Comparison of ENCODE assay signal across 9 cellular contexts in genomic region chr1:230176871-230177411, GRCh38.
DNase-seq lines count a peak whose midpoint lies in the region; ATAC-seq and TF ChIP-seq lines count a peak whose summit lies in the region.
"Had no signal": no experiment of that assay in that cellular context is flagged by ENCODE, and none has a peak within 500 bp of the region (broad histone marks: within the 10 kb centered on the region; RNA-seq: fewer than 3 reads in every experiment).

No MANE protein-coding gene starts in this region.

- H3K4me1 Mint-ChIP-seq in activated naive CD4-positive, alpha-beta T cell treated with anti-CD3 and anti-CD28 coated beads for 36 hours (ENCODE audit: low read depth) = peaks cover 43% of the 10 kb centered on the region
- H3K4me1 Mint-ChIP-seq in activated naive CD4-positive, alpha-beta T cell treated with anti-CD3 and anti-CD28 coated beads, Interleukin-2, amount 10 ng/mL, durations not matched to agents 7 days and 5 days = peaks cover 15% of the 10 kb centered on the region

- H3K9me2 ChIP-seq in PC-9 (ENCODE audit: insufficient read depth) = no peaks in the 10 kb centered on the region

- 71 to 72% methylated on average over 11 to 17 of the region's 17 CpGs for WGBS in transverse colon (ENCODE audit: low coverage in 1 of 2), 2 donors

- H3K79me2 ChIP-seq in PC-9 (ENCODE audit: low read depth) = no peaks in the 10 kb centered on the region; the same call in 1 of the 2 replicates

- no peak for TF ChIP-seq POLR2A in transverse colon (IDR thresholded peaks at IDR 0.05)

- TF ChIP-seq CTCF in cardiac fibroblast (IDR thresholded peaks at IDR 0.05; ENCODE audit: low read depth, low read length) (no peak), transverse colon (IDR thresholded peaks at IDR 0.05) (no peak), PC-9 (conservative IDR thresholded peaks at IDR 0.05) (no peak)

- no peak overlapping the region for H3K4me2 ChIP-seq in PC-9

- BruUV-seq in PC-9 (replicated peaks; lab: Mats Ljungman, UMichigan) = no TSS peak

- H3K36me3 Mint-ChIP-seq in activated naive CD4-positive, alpha-beta T cell treated with anti-CD3 and anti-CD28 coated beads for 36 hours (ENCODE audit: low read depth) = peaks cover 31% of the 10 kb centered on the region
- peaks cover 19% of the 10 kb centered on the region for H3K36me3 Mint-ChIP-seq in activated naive CD4-positive, alpha-beta T cell treated with anti-CD3 and anti-CD28 coated beads, Interleukin-2, amount 10 ng/mL, durations not matched to agents 7 days and 5 days

- H3K27me3 Mint-ChIP-seq in activated naive CD4-positive, alpha-beta T cell treated with anti-CD3 and anti-CD28 coated beads for 36 hours (ENCODE audit: low read depth) = no peaks in the 10 kb centered on the region
- no peaks in the 10 kb centered on the region for H3K27me3 Mint-ChIP-seq in activated naive CD4-positive, alpha-beta T cell treated with anti-CD3 and anti-CD28 coated beads, Interleukin-2, amount 10 ng/mL, durations not matched to agents 7 days and 5 days

- H3K4me3 ChIP-seq in cardiac fibroblast (replicated peaks in 1 of 2; ENCODE audit: low read depth in 2 of 2, low read length in 2 of 2) (peak overlapping the region; percentile 14 to 32), transverse colon (peak overlapping the region in 1 of 4 donors; percentile 17), PC-9 (no peak overlapping the region)

- peak; percentile 35 for DNase-seq in activated naive CD4-positive, alpha-beta T cell treated with anti-CD3 and anti-CD28 coated beads for 36 hours
- DNase-seq in activated naive CD4-positive, alpha-beta T cell treated with anti-CD3 and anti-CD28 coated beads, Interleukin-2, amount 10 ng/mL, durations not matched to agents 7 days and 5 days = no peak
- DNase-seq in cardiac fibroblast (ENCODE audit: low read depth in 2 of 2) (peak; percentile 71 to 84), lung microvascular endothelial cell (ENCODE audit: low read depth in 2 of 2) (peak; percentile 33 to 74), transverse colon (peak; percentile 39), PC-9 (no peak)
- no peak for DNase-seq in effector CD8-positive, alpha-beta T cell (lab: John Stamatoyannopoulos, UW)

- H3K9me3 ChIP-seq in transverse colon = no peaks in the 10 kb centered on the region
- H3K9me3 ChIP-seq in PC-9 (ENCODE audit: insufficient read depth, low read depth) = no peaks in the 10 kb centered on the region

- peaks cover 4 to 16% (median 13%) of the 10 kb centered on the region in 4 donors for H3K4me1 ChIP-seq in transverse colon
- no peaks in the 10 kb centered on the region for H3K4me1 ChIP-seq in PC-9 (replicated peaks; ENCODE audit: insufficient read depth)

- CTCF ChIA-PET in activated naive CD4-positive, alpha-beta T cell treated with anti-CD3 and anti-CD28 coated beads for 36 hours (lab: Charles Lee) = interaction anchor here (1.2 kb wide), 1 partner anchor 10 kb away, joined by 4 read pairs; no protein-coding TSS in a partner anchor
- CTCF ChIA-PET in activated naive CD4-positive, alpha-beta T cell treated with anti-CD3 and anti-CD28 coated beads, Interleukin-2, amount 10 ng/mL, durations not matched to agents 7 days and 5 days (lab: Charles Lee) = interaction anchor here (1.0 to 1.3 kb wide), 2 partner anchors 10 kb away, joined by 3 to 6 read pairs; no protein-coding TSS in a partner anchor
- CTCF ChIA-PET in PC-9 (lab: Charles Lee) = no interaction called here

- H3F3A ChIP-seq in PC-9 (ENCODE audit: insufficient read depth, low read depth) = no peaks in the 10 kb centered on the region; the same call in 1 of the 2 replicates

- H3K27ac ChIP-seq in transverse colon (peak overlapping the region; percentile 0 to 47 (median 12)), PC-9 (no peak overlapping the region)
- H3K27ac ChIP-seq: C4-2B had no signal

- in situ Hi-C loops in transverse colon (cut with MboI; ENCODE audit: low pct_ligation_motif_present in 1 of 4, low pct_unique_long_range_greater_than_20kb in 1 of 4, low sequenced_read_pairs in 3 of 4) = no loop called here

- H3K9me3 Mint-ChIP-seq in activated naive CD4-positive, alpha-beta T cell treated with anti-CD3 and anti-CD28 coated beads for 36 hours = no peaks in the 10 kb centered on the region
- no peaks in the 10 kb centered on the region for H3K9me3 Mint-ChIP-seq in activated naive CD4-positive, alpha-beta T cell treated with anti-CD3 and anti-CD28 coated beads, Interleukin-2, amount 10 ng/mL, durations not matched to agents 7 days and 5 days

- intact Hi-C loops in activated naive CD4-positive, alpha-beta T cell treated with anti-CD3 and anti-CD28 coated beads for 36 hours (cut with micrococcal nuclease) = no loop called here
- intact Hi-C loops in transverse colon (cut with DNase I; ENCODE audit: low total_unique reads) (no loop called here), PC-9 (cut with micrococcal nuclease; ENCODE audit: unreplicated experiment) (no loop called here)

- no peak overlapping the region for H2AFZ ChIP-seq in PC-9

- H3K36me3 ChIP-seq in transverse colon = no peaks in the 10 kb centered on the region
- H3K36me3 ChIP-seq in PC-9 (ENCODE audit: low read depth) = no peaks in the 10 kb centered on the region

- peak overlapping the region; percentile 5 for H3K27ac Mint-ChIP-seq in activated naive CD4-positive, alpha-beta T cell treated with anti-CD3 and anti-CD28 coated beads for 36 hours
- no peak overlapping the region for H3K27ac Mint-ChIP-seq in activated naive CD4-positive, alpha-beta T cell treated with anti-CD3 and anti-CD28 coated beads, Interleukin-2, amount 10 ng/mL, durations not matched to agents 7 days and 5 days

- H3K27me3 ChIP-seq in transverse colon (no peaks in the 10 kb centered on the region), PC-9 (ENCODE audit: insufficient read depth, low read depth) (no peaks in the 10 kb centered on the region)

- no peak overlapping the region for H3K4me3 Mint-ChIP-seq in activated naive CD4-positive, alpha-beta T cell treated with anti-CD3 and anti-CD28 coated beads for 36 hours
- H3K4me3 Mint-ChIP-seq in activated naive CD4-positive, alpha-beta T cell treated with anti-CD3 and anti-CD28 coated beads, Interleukin-2, amount 10 ng/mL, durations not matched to agents 7 days and 5 days = no peak overlapping the region

- peaks cover 2% of the 10 kb centered on the region; the same call in 1 of the 2 replicates for H4K20me1 ChIP-seq in PC-9 (ENCODE audit: insufficient read depth)

- POLR2A ChIA-PET in PC-9 (lab: Charles Lee; ENCODE audit: unreplicated experiment) = no interaction called here

- ATAC-seq in GM21717 (IDR thresholded peaks at IDR 0.05; ENCODE audit: unreplicated experiment) = no peak

- TF ChIP-seq EP300 in transverse colon (IDR thresholded peaks at IDR 0.05; ENCODE audit: low read depth) = no peak

Comparison
In these comparisons a context has a peak if more than half of its experiments do, and no peak if none do; other contexts are left out.
1. DNase-seq: peak in activated naive CD4-positive, alpha-beta T cell treated with anti-CD3 and anti-CD28 coated beads for 36 hours (single experiment), cardiac fibroblast (2 of 2), lung microvascular endothelial cell (2 of 2) and transverse colon (single experiment); none in activated naive CD4-positive, alpha-beta T cell treated with anti-CD3 and anti-CD28 coated beads, Interleukin-2, amount 10 ng/mL, durations not matched to agents 7 days and 5 days (single experiment), effector CD8-positive, alpha-beta T cell (single experiment) and PC-9 (0 of 2).